8 cellular contexts compared by ENCODE assay signal in genomic region chr4:7876096-7876993, GRCh38.
DNase-seq lines count a peak whose midpoint lies in the region; ATAC-seq, FAIRE-seq and TF ChIP-seq lines count a peak whose summit lies in the region.

No MANE protein-coding gene starts in this region.

- no peaks in the 10 kb centered on the region for H3K9me3 ChIP-seq in endothelial cell of umbilical vein (replicated peaks; ENCODE audit: control insufficient read depth, insufficient read depth, low read length)

- H3K4me3 Mint-ChIP-seq in GM23338 (no peak overlapping the region), osteocyte (ENCODE audit: unreplicated experiment) (peak overlapping the region; percentile 19)

- H2AFZ ChIP-seq in GM23338 (no peak overlapping the region), endothelial cell of umbilical vein (ENCODE audit: low read depth, low read length) (no peak overlapping the region)

- intact Hi-C loops in endothelial cell of umbilical vein (cut with micrococcal nuclease) = loop anchor here (1.0 to 2.0 kb wide), 5 partner anchors 32 to 111 kb away; partner anchors contain the start of gene AFAP1

- H3K9me3 Mint-ChIP-seq in GM23338 (peaks cover 19% of the 10 kb centered on the region), osteocyte (ENCODE audit: unreplicated experiment) (no peaks in the 10 kb centered on the region)

- TF ChIP-seq POLR2A in endothelial cell of umbilical vein (IDR thresholded peaks at IDR 0.05; ENCODE audit: low read depth, low read length) = peak; percentile 34

- no TSS peak for BruUV-seq in endothelial cell of umbilical vein (replicated peaks; lab: Mats Ljungman, UMichigan)

- peak; percentile 58 for DNase-seq in GM23338 (ENCODE audit: low spot score)
- DNase-seq in endothelial cell of umbilical vein (ENCODE audit: low read depth, low spot score) = peak; percentile 75
- no peak for DNase-seq in osteocyte (ENCODE audit: extremely low spot score, unreplicated experiment)
- DNase-seq in NCI-H1417 (lab: John Stamatoyannopoulos, UW) = no peak
- no peak for DNase-seq in DMS153 treated with DMSO at 0.1 percent for 48 hours (lab: John Stamatoyannopoulos, UW; ENCODE audit: unreplicated experiment)
- no peak for DNase-seq in NCI-H1436 (lab: John Stamatoyannopoulos, UW)
- no peak for DNase-seq in pons (ENCODE audit: low spot score)

- H3K79me2 ChIP-seq in GM23338 (replicated peaks; ENCODE audit: insufficient read depth) = peaks cover 70% of the 10 kb centered on the region
- H3K79me2 ChIP-seq in endothelial cell of umbilical vein (ENCODE audit: control insufficient read depth, insufficient read depth, low read length) = peaks cover 96% of the 10 kb centered on the region

- POLR2A ChIA-PET in endothelial cell of umbilical vein (lab: Charles Lee) = interaction anchor here (0.6 to 1.4 kb wide), 4 partner anchors 27 to 80 kb away, joined by 3 to 5 read pairs (median 4); partner anchors contain the start of gene AFAP1

- peak; percentile 96 for ATAC-seq in GM23338

- H3K4me1 ChIP-seq in GM23338 (ENCODE audit: insufficient read depth) (peaks cover 34% of the 10 kb centered on the region), endothelial cell of umbilical vein (ENCODE audit: control insufficient read depth, extremely low read depth, insufficient read depth, low read length) (peaks cover 55% of the 10 kb centered on the region)

- no peak overlapping the region for H3K4me3 ChIP-seq in GM23338
- H3K4me3 ChIP-seq in WI38 (ENCODE audit: low read depth, low read length) = no peak overlapping the region
- no peak overlapping the region for H3K4me3 ChIP-seq in endothelial cell of umbilical vein (replicated peaks in 1 of 3; ENCODE audit: insufficient read depth in 1 of 3, low read depth in 1 of 3, low read length in 3 of 3)

- dilution Hi-C loops in endothelial cell of umbilical vein (cut with MboI; ENCODE audit: extremely low pct_ligation_motif_present, low sequenced_read_pairs) = no loop called here

- peaks cover 34% of the 10 kb centered on the region for H3K4me1 Mint-ChIP-seq in GM23338
- H3K4me1 Mint-ChIP-seq in osteocyte (ENCODE audit: unreplicated experiment) = peaks cover 84% of the 10 kb centered on the region

- H3K4me2 ChIP-seq in GM23338 (no peak overlapping the region), endothelial cell of umbilical vein (ENCODE audit: insufficient read depth, low read length) (peak overlapping the region; percentile 62)

- H3K27ac ChIP-seq in GM23338 (ENCODE audit: low read depth) (no peak overlapping the region), endothelial cell of umbilical vein (ENCODE audit: insufficient read depth, low read depth, low read length) (peak overlapping the region; percentile 30)

- H3K27me3 Mint-ChIP-seq in GM23338 (ENCODE audit: insufficient read depth, low read depth, poor library complexity) = peaks cover 10% of the 10 kb centered on the region
- H3K27me3 Mint-ChIP-seq in osteocyte (ENCODE audit: unreplicated experiment) = no peaks in the 10 kb centered on the region

- H3K36me3 ChIP-seq in GM23338 (ENCODE audit: insufficient read depth) (no peaks in the 10 kb centered on the region), endothelial cell of umbilical vein (ENCODE audit: control insufficient read depth in 2 of 2, extremely low read depth in 1 of 2, insufficient read depth in 2 of 2, low read length in 2 of 2) (peaks cover 0 to 2% of the 10 kb centered on the region in 2 experiments)

- no peaks in the 10 kb centered on the region for H3K27me3 ChIP-seq in GM23338 (ENCODE audit: insufficient read depth)
- H3K27me3 ChIP-seq in endothelial cell of umbilical vein (ENCODE audit: control insufficient read depth in 2 of 2, insufficient read depth in 2 of 2, low read length in 2 of 2) = no peaks in the 10 kb centered on the region

- H3K9me1 ChIP-seq in endothelial cell of umbilical vein (replicated peaks; ENCODE audit: control insufficient read depth, extremely low read depth, insufficient read depth, low read length) = no peaks in the 10 kb centered on the region

- peaks cover 19% of the 10 kb centered on the region for H3K36me3 Mint-ChIP-seq in GM23338 (ENCODE audit: low read depth)
- peaks cover 3% of the 10 kb centered on the region for H3K36me3 Mint-ChIP-seq in osteocyte (ENCODE audit: unreplicated experiment)

- H4K20me1 ChIP-seq in GM23338 (replicated peaks; ENCODE audit: insufficient read depth) (peaks cover 4% of the 10 kb centered on the region; the same call in 1 of the 2 replicates), endothelial cell of umbilical vein (replicated peaks; ENCODE audit: control insufficient read depth, extremely low read depth, insufficient read depth, low read length) (peaks cover 4% of the 10 kb centered on the region)

- FAIRE-seq in endothelial cell of umbilical vein (lab: Jason Lieb, UNC) = peak; percentile 82

- peak overlapping the region; percentile 11 for H3K9ac ChIP-seq in endothelial cell of umbilical vein (replicated peaks; ENCODE audit: extremely low read depth, insufficient read depth, low read length)

- TF ChIP-seq CTCF in GM23338 (conservative IDR thresholded peaks at IDR 0.05; ENCODE audit: low read depth in 2 of 2) (peak; percentile 42 to 46), WI38 (IDR thresholded peaks at IDR 0.05; ENCODE audit: low read depth, low read length) (peak; percentile 42), endothelial cell of umbilical vein (IDR thresholded peaks at IDR 0.05; ENCODE audit: extremely low read depth in 1 of 2, insufficient read depth in 1 of 2, low read depth in 1 of 2, low read length in 2 of 2) (peak; percentile 44 to 57), osteocyte (IDR thresholded peaks at IDR 0.05) (peak; percentile 50)

- no peaks in the 10 kb centered on the region for H3F3A ChIP-seq in GM23338 (replicated peaks; ENCODE audit: low read depth)

- CTCF ChIA-PET in endothelial cell of umbilical vein (lab: Charles Lee) = interaction anchor here (0.7 to 3.4 kb wide), 24 partner anchors 10 to 111 kb away, joined by 3 to 20 read pairs (median 5); no protein-coding TSS in a partner anchor

- no peaks in the 10 kb centered on the region for H3K9me2 ChIP-seq in GM23338 (ENCODE audit: insufficient read depth)

- H3K27ac Mint-ChIP-seq in GM23338 = 0 out of 2 replicates have a peak overlapping the region, but pooled peaks have one; percentile 15
- H3K27ac Mint-ChIP-seq in osteocyte (ENCODE audit: unreplicated experiment) = peak overlapping the region; percentile 68

TF ChIP-seq in GM23338, 12 proteins besides CTCF, POLR2A, EP300 and RAD21:
- TF ChIP-seq NANOG (IDR thresholded peaks at IDR 0.05; ENCODE audit: borderline replicate concordance) = no peak

TF ChIP-seq in endothelial cell of umbilical vein, 7 proteins besides CTCF, POLR2A, EP300 and RAD21:
- TF ChIP-seq JUN (IDR thresholded peaks at IDR 0.05; ENCODE audit: borderline replicate concordance, insufficient read depth, insufficient read length, low read depth) (no peak), POLR2AphosphoS5 (IDR thresholded peaks at IDR 0.05; ENCODE audit: insufficient read depth, low read depth, low read length) (peak; percentile 25)

Comparison
In these comparisons a context has a peak if more than half of its experiments do, and no peak if none do; other contexts are left out.
1. DNase-seq: peak in GM23338 (single experiment) and endothelial cell of umbilical vein (single experiment); none in osteocyte (single experiment), NCI-H1417 (0 of 3), DMS153 treated with DMSO at 0.1 percent for 48 hours (single experiment), NCI-H1436 (single experiment) and pons (single experiment).
2. Peak in every context shown above with its lines, with median percentiles within 50 percentile points of each other: CTCF ChIP-seq.